ENCODE assay signal across 16 cellular contexts in the genomic region with DNA sequence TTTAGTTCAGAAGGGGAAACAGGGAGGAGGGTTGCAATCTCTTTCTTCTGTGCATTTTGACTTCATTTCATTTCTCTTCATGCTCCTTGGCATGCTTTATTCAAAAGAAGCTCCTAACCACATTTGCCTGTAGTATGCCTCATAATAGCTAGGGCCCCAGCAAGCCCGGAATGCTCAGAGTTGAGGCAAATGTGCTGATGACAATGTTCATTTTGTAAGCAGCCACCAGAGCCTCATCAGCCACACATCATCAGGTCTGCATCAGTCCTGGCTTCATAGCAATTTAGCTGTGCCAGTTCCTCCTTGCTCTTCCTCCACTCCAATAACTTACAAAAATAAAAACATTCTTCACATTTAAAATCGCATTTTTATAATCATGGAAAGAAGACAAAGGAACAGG.
DNase-seq lines count a peak whose midpoint lies in the region; ATAC-seq and TF ChIP-seq lines count a peak whose summit lies in the region.
"Had no signal": no experiment of that assay in that cellular context is flagged by ENCODE, and none has a peak within 500 bp of the region (broad histone marks: within the 10 kb centered on the region; RNA-seq: fewer than 3 reads in every experiment).

No MANE protein-coding gene starts in this region.

- no peaks in the 10 kb centered on the region for H3K4me1 ChIP-seq in GM23338 (ENCODE audit: insufficient read depth)
- peaks cover 6% of the 10 kb centered on the region for H3K4me1 ChIP-seq in endodermal cell (ENCODE audit: control insufficient read depth, insufficient read depth, low read length)
- H3K4me1 ChIP-seq in hepatocyte (ENCODE audit: insufficient read depth): peaks cover under 1% of the 10 kb centered on the region
- no peaks in the 10 kb centered on the region for H3K4me1 ChIP-seq in upper lobe of right lung

- H3K9me2 ChIP-seq in GM23338 (ENCODE audit: insufficient read depth) (no peaks in the 10 kb centered on the region), hepatocyte (replicated peaks; ENCODE audit: insufficient read depth) (no peaks in the 10 kb centered on the region)

- H3F3A ChIP-seq in GM23338 (replicated peaks; ENCODE audit: low read depth): no peaks in the 10 kb centered on the region

- H3K27me3 ChIP-seq in GM23338 (ENCODE audit: insufficient read depth) (no peaks in the 10 kb centered on the region), endodermal cell (ENCODE audit: control insufficient read depth, insufficient read depth, low read length, poor library complexity, severe bottlenecking) (no peaks in the 10 kb centered on the region), hepatocyte (no peaks in the 10 kb centered on the region), upper lobe of right lung (no peaks in the 10 kb centered on the region)

- no peak for ATAC-seq in GM23338
- ATAC-seq in upper lobe of right lung: peak; percentile 47
- no peak for ATAC-seq in GM18868 (IDR thresholded peaks at IDR 0.05; ENCODE audit: unreplicated experiment)
- ATAC-seq: SK-N-SH treated with all-trans-retinoic acid at 6 μM for 48 hours had no signal

- H3K27ac ChIP-seq in GM23338 (ENCODE audit: low read depth) (no peak overlapping the region), endodermal cell (ENCODE audit: low read depth, low read length) (no peak overlapping the region), hepatocyte (peak overlapping the region; percentile 69), upper lobe of right lung (peak overlapping the region; percentile 61)
- H3K27ac ChIP-seq: KMS-11 had no signal

- H3K27ac Mint-ChIP-seq in GM23338 (no peak overlapping the region), endodermal cell (no peak overlapping the region)
- H3K27ac Mint-ChIP-seq: B cell had no signal

- no peaks in the 10 kb centered on the region for H3K27me3 Mint-ChIP-seq in GM23338 (ENCODE audit: insufficient read depth, low read depth, poor library complexity)
- no peaks in the 10 kb centered on the region for H3K27me3 Mint-ChIP-seq in endodermal cell (ENCODE audit: insufficient read depth)

- H3K9me3 ChIP-seq in endodermal cell (ENCODE audit: control insufficient read depth, low read length) (peaks cover 31% of the 10 kb centered on the region), hepatocyte (ENCODE audit: low read depth) (no peaks in the 10 kb centered on the region), upper lobe of right lung (no peaks in the 10 kb centered on the region)

- H3K36me3 Mint-ChIP-seq in GM23338 (ENCODE audit: low read depth): peaks cover 4% of the 10 kb centered on the region; the same call in 2 of the 3 replicates
- H3K36me3 Mint-ChIP-seq in endodermal cell (ENCODE audit: low read depth): peaks cover 7% of the 10 kb centered on the region

- H4K20me1 ChIP-seq in GM23338 (replicated peaks; ENCODE audit: insufficient read depth): no peaks in the 10 kb centered on the region; the same call in 1 of the 2 replicates
- no peaks in the 10 kb centered on the region for H4K20me1 ChIP-seq in hepatocyte (ENCODE audit: insufficient read depth, poor library complexity, severe bottlenecking)

- no peak for TF ChIP-seq CTCF in GM23338 (conservative IDR thresholded peaks at IDR 0.05; ENCODE audit: low read depth in 2 of 2)
- TF ChIP-seq CTCF in endodermal cell (conservative IDR thresholded peaks at IDR 0.05): no peak
- no peak for TF ChIP-seq CTCF in hepatocyte (IDR thresholded peaks at IDR 0.05; ENCODE audit: poor library complexity)
- no peak for TF ChIP-seq CTCF in upper lobe of right lung (IDR thresholded peaks at IDR 0.05)

- H3K4me2 ChIP-seq in GM23338 (no peak overlapping the region), hepatocyte (peak overlapping the region; percentile 26)
- H3K4me2 ChIP-seq: KMS-11 had no signal

- intact Hi-C loops in upper lobe of right lung (cut with DNase I): no loop called here

- H2AFZ ChIP-seq in GM23338: peak overlapping the region; percentile 19; the same call in 1 of the 2 replicates
- H2AFZ ChIP-seq in hepatocyte: no peak overlapping the region

- 93 to 100% methylated on average over 1 to 2 of the region's 2 CpGs for WGBS in endodermal cell (ENCODE audit: insufficient coverage in 1 of 2, insufficient read length in 1 of 2), 2 experiments
- WGBS in hepatocyte (ENCODE audit: low lambda C conversion rate, missing lambda C conversion rate): 68% methylated on average over 2 of the region's 2 CpGs

- no peak overlapping the region for H3K9ac ChIP-seq in endodermal cell (ENCODE audit: extremely low read depth, low read length, poor library complexity, severe bottlenecking)
- H3K9ac ChIP-seq: KMS-11 had no signal

- H3K9me3 Mint-ChIP-seq in GM23338: peaks cover 9% of the 10 kb centered on the region; the same call in 2 of the 3 replicates
- H3K9me3 Mint-ChIP-seq in endodermal cell: peaks cover 32% of the 10 kb centered on the region

- no peak overlapping the region for H3K4me3 ChIP-seq in GM23338
- peak overlapping the region; percentile 27 for H3K4me3 ChIP-seq in endodermal cell (ENCODE audit: low read length)
- H3K4me3 ChIP-seq in hepatocyte: no peak overlapping the region
- H3K4me3 ChIP-seq in upper lobe of right lung: no peak overlapping the region

- H3K4me3 Mint-ChIP-seq in GM23338 (no peak overlapping the region), endodermal cell (no peak overlapping the region)
- H3K4me3 Mint-ChIP-seq: B cell had no signal

- H3K36me3 ChIP-seq in GM23338 (ENCODE audit: insufficient read depth) (no peaks in the 10 kb centered on the region), endodermal cell (ENCODE audit: control insufficient read depth, insufficient read depth, low read length) (no peaks in the 10 kb centered on the region), hepatocyte (replicated peaks; ENCODE audit: insufficient read depth, low read depth) (no peaks in the 10 kb centered on the region), upper lobe of right lung (no peaks in the 10 kb centered on the region)

- H3K4me1 Mint-ChIP-seq in GM23338 (peaks cover 4% of the 10 kb centered on the region; the same call in 2 of the 3 replicates), endodermal cell (peaks cover 40% of the 10 kb centered on the region)
- H3K4me1 Mint-ChIP-seq: B cell had no signal

- H3K79me2 ChIP-seq in GM23338 (replicated peaks; ENCODE audit: insufficient read depth) (no peaks in the 10 kb centered on the region), hepatocyte (no peaks in the 10 kb centered on the region)

- DNase-seq in GM23338 (ENCODE audit: low spot score) (no peak), endodermal cell (no peak), hepatocyte (ENCODE audit: low spot score) (no peak), upper lobe of right lung (no peak), DMS153 (lab: John Stamatoyannopoulos, UW) (no peak), occipital lobe (lab: John Stamatoyannopoulos, UW) (no peak)
- DNase-seq: ACHN, MV-4-11, NCI-H1694 treated with DMSO at 0.1 percent for 48 hours, NCI-H510A treated with DMSO at 0.1 percent for 48 hours, NCI-H774, SIG-M5 had no signal

TF ChIP-seq in GM23338, 12 proteins besides CTCF, POLR2A, EP300 and RAD21 (continues in another document):
- no peak for TF ChIP-seq POLR2AphosphoS5 (IDR thresholded peaks at IDR 0.05; ENCODE audit: low read depth)
- no peak for TF ChIP-seq ZNF331 (CRISPR knock-in tag; IDR thresholded peaks at IDR 0.05; ENCODE audit: low read depth)
- TF ChIP-seq STAT1 (IDR thresholded peaks at IDR 0.05; ENCODE audit: unreplicated experiment): no peak
- TF ChIP-seq EZH2 (IDR thresholded peaks at IDR 0.05; ENCODE audit: low read depth, unreplicated experiment): no peak
- TF ChIP-seq, protein P1, sequence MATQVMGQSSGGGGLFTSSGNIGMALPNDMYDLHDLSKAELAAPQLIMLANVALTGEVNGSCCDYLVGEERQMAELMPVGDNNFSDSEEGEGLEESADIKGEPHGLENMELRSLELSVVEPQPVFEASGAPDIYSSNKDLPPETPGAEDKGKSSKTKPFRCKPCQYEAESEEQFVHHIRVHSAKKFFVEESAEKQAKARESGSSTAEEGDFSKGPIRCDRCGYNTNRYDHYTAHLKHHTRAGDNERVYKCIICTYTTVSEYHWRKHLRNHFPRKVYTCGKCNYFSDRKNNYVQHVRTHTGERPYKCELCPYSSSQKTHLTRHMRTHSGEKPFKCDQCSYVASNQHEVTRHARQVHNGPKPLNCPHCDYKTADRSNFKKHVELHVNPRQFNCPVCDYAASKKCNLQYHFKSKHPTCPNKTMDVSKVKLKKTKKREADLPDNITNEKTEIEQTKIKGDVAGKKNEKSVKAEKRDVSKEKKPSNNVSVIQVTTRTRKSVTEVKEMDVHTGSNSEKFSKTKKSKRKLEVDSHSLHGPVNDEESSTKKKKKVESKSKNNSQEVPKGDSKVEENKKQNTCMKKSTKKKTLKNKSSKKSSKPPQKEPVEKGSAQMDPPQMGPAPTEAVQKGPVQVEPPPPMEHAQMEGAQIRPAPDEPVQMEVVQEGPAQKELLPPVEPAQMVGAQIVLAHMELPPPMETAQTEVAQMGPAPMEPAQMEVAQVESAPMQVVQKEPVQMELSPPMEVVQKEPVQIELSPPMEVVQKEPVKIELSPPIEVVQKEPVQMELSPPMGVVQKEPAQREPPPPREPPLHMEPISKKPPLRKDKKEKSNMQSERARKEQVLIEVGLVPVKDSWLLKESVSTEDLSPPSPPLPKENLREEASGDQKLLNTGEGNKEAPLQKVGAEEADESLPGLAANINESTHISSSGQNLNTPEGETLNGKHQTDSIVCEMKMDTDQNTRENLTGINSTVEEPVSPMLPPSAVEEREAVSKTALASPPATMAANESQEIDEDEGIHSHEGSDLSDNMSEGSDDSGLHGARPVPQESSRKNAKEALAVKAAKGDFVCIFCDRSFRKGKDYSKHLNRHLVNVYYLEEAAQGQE (IDR thresholded peaks at IDR 0.05; ENCODE audit: unreplicated experiment): no peak
- TF ChIP-seq NANOG (IDR thresholded peaks at IDR 0.05; ENCODE audit: borderline replicate concordance): no peak

Comparison
In these comparisons a context has a peak if more than half of its experiments do, and no peak if none do; other contexts are left out.
1. H3K27ac ChIP-seq: peak in hepatocyte (single experiment) and upper lobe of right lung (single experiment); none in GM23338 (single experiment) and endodermal cell (single experiment).